8 cellular contexts compared by ENCODE assay signal in genomic region chr9:101028346-101029299, GRCh38. TPM values are rescaled to one million over a fixed set of nuclear protein-coding genes. Genes with fewer than 3 reads are reported as not detected.
DNase-seq lines count a peak whose midpoint lies in the region; ATAC-seq and TF ChIP-seq lines count a peak whose summit lies in the region.

Gene PLPPR1 (plus strand): TSS chr9:101028727.

- H3K27ac ChIP-seq in skin epidermis = no peak within 1 kb of the TSS

- in situ Hi-C loops in GM13976 (cut with MboI; ENCODE audit: low sequenced_read_pairs, unreplicated experiment) = no loop called here

- H3K4me3 Mint-ChIP-seq in brain = peak within 1 kb of the TSS; percentile 88 to 95 (median 92)

- peaks cover 59% of the 10 kb centered on the region for H3K4me1 Mint-ChIP-seq in brain

- H3K27ac Mint-ChIP-seq in brain = peak within 1 kb of the TSS; percentile 36 to 98 (median 93)

- peaks cover 51% of the 10 kb centered on the region for H3K27me3 Mint-ChIP-seq in brain

- peak; percentile 28 for DNase-seq in GM13976 (ENCODE audit: low spot score)
- peak; percentile 85 for DNase-seq in NCI-H2227 treated with DMSO at 0.1 percent for 48 hours (lab: John Stamatoyannopoulos, UW)
- peak; percentile 39 for DNase-seq in iris pigment epithelial cell (ENCODE audit: low read depth)
- no peak for DNase-seq in GOT3 (lab: John Stamatoyannopoulos, UW)

- peak within 1 kb of the TSS in 6 of 7 experiments; percentile 10 to 49 (median 36) for H3K4me3 ChIP-seq in skin epidermis

- peaks cover 0 to 4% (median 0%) of the 10 kb centered on the region in 5 experiments for H3K9me3 Mint-ChIP-seq in brain

- ATAC-seq in GM21360 (IDR thresholded peaks at IDR 0.05; ENCODE audit: unreplicated experiment) = no peak
- ATAC-seq in GM19328 (IDR thresholded peaks at IDR 0.05; ENCODE audit: unreplicated experiment) = no peak

- no peak for TF ChIP-seq CTCF in GM13976 (IDR thresholded peaks at IDR 0.05; ENCODE audit: borderline replicate concordance, control extremely low read depth, extremely low read depth, insufficient read depth, missing control alignments)
- no peak for TF ChIP-seq CTCF in brain (conservative IDR thresholded peaks at IDR 0.05)

- H3K36me3 Mint-ChIP-seq in brain = no peaks in the 10 kb centered on the region

RNA-seq across cellular contexts. Expression of gene PLPPR1, which starts in this region (rescaled TPM):
- 7.1 TPM for polyA plus RNA-seq in brain (ENCODE audit: insufficient read depth, low read depth, low replicate concordance)
